17 cellular contexts compared by ENCODE assay signal in the genomic region with DNA sequence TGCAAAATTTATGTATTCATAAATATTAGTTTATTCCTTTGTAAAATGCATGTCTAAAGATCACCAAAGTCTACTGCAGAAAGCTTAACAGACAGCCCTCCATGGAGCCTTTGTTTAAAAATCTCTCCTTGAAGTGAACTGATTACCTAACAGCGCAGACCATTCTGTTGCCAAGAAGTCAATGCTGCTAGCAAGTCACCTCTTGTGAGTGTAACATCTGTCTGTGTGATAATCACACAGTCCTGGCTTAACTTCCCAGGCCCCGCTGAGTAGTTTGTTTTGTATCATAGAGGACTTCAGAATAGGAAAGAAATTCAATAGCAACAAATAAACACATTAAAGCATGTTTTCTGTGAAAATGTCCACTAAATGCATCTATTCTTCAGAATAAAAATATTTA.
A peak's percentile ranks its signal among the peaks of the same experiment; 100 is the strongest.
DNase-seq lines count a peak whose midpoint lies in the region; TF ChIP-seq lines count a peak whose summit lies in the region.
"Had no signal": no experiment of that assay in that cellular context is flagged by ENCODE, and none has a peak within 500 bp of the region (broad histone marks: within the 10 kb centered on the region; RNA-seq: fewer than 3 reads in every experiment).

No MANE protein-coding gene starts in this region.

- H3K4me3 ChIP-seq in choroid plexus epithelial cell (ENCODE audit: low read depth, low read length) (no peak overlapping the region), skeletal muscle cell (ENCODE audit: low read depth, low read length) (no peak overlapping the region)
- H3K4me3 ChIP-seq: BLaER1, GM12878, GM23338 had no signal

- H3K27ac Mint-ChIP-seq in chondrocyte (ENCODE audit: unreplicated experiment): no peak overlapping the region
- H3K27ac Mint-ChIP-seq: B cell; CD4-positive, CD25-positive, alpha-beta regulatory T cell; CD8-positive, alpha-beta T cell; GM23338; H9 had no signal

- DNase-seq in NCI-H82 (lab: John Stamatoyannopoulos, UW) (peak; percentile 33), NCI-H82 treated with DMSO at 0.1 percent for 48 hours (lab: John Stamatoyannopoulos, UW; ENCODE audit: unreplicated experiment) (no peak), choroid plexus epithelial cell (ENCODE audit: low read depth) (peak; percentile 49), skeletal muscle cell (ENCODE audit: low read depth) (peak; percentile 4), cortex of kidney (lab: John Stamatoyannopoulos, UW) (no peak), chondrocyte (ENCODE audit: low spot score) (no peak)
- DNase-seq: Caco-2; CD4-positive, CD25-positive, alpha-beta regulatory T cell; CD8-positive, alpha-beta T cell; DMS153; DND-41; GDM1; H9 had no signal

- TF ChIP-seq CTCF in choroid plexus epithelial cell (conservative IDR thresholded peaks at IDR 0.05; ENCODE audit: low read depth, low read length): no peak
- TF ChIP-seq CTCF in chondrocyte (IDR thresholded peaks at IDR 0.05): no peak

- no peaks in the 10 kb centered on the region for H3K27me3 Mint-ChIP-seq in chondrocyte (ENCODE audit: low read depth)
- H3K27me3 Mint-ChIP-seq: B cell had no signal

- peaks cover 11% of the 10 kb centered on the region for H3K4me1 Mint-ChIP-seq in chondrocyte (ENCODE audit: low read depth)
- H3K4me1 Mint-ChIP-seq: B cell; CD4-positive, CD25-positive, alpha-beta regulatory T cell had no signal

- no peaks in the 10 kb centered on the region for H3K9me3 Mint-ChIP-seq in chondrocyte (ENCODE audit: low read depth)
- H3K9me3 Mint-ChIP-seq: CD8-positive, alpha-beta T cell; GM23338 had no signal

- H3K4me3 Mint-ChIP-seq in chondrocyte (ENCODE audit: unreplicated experiment): no peak overlapping the region
- H3K4me3 Mint-ChIP-seq: B cell; CD4-positive, CD25-positive, alpha-beta regulatory T cell; CD8-positive, alpha-beta T cell; GM23338; H9 had no signal

- H3K36me3 Mint-ChIP-seq in chondrocyte (ENCODE audit: low read depth): no peaks in the 10 kb centered on the region
- H3K36me3 Mint-ChIP-seq: CD4-positive, CD25-positive, alpha-beta regulatory T cell; CD8-positive, alpha-beta T cell had no signal

Comparison
In these comparisons a context has a peak if more than half of its experiments do, and no peak if none do; other contexts are left out.
1. DNase-seq: peak in NCI-H82 (single experiment), choroid plexus epithelial cell (single experiment) and skeletal muscle cell (single experiment); none in NCI-H82 treated with DMSO at 0.1 percent for 48 hours (single experiment), cortex of kidney (single experiment) and chondrocyte (single experiment).